Comparison of ENCODE assay signal across 1 cellular context in the genomic region with DNA sequence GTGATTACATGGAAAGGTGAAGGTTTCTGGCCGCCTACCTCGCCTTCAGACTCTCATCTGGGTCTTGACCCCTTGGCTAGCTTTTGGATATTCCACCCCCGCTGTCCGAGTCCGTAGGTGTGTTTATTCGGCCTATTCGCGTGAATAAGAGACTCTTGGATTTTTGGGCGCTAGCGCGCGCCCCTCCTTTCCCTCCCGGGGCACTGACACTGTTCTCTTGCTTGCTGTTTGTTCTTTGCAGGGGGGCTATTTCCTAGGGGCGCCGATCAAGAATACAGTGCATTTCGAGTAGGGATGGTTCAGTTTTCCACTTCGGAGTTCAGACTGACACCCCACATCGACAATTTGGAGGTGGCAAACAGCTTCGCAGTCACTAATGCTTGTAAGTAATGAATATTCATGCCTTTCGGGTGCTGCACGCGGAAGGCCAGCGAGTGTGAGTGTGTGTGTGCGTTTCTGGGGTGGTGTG.
TF ChIP-seq lines count a peak whose summit lies in the region.

No MANE protein-coding gene starts in this region.

TF ChIP-seq in GM23338, 12 proteins besides CTCF, POLR2A, EP300 and RAD21 (continued from another document):
- TF ChIP-seq JUNB (IDR thresholded peaks at IDR 0.05; ENCODE audit: unreplicated experiment) (no peak), REST (IDR thresholded peaks at IDR 0.05; ENCODE audit: unreplicated experiment) (peak; percentile 4), ZNF114 (CRISPR knock-in tag; IDR thresholded peaks at IDR 0.05) (no peak), STAT1 (IDR thresholded peaks at IDR 0.05; ENCODE audit: unreplicated experiment) (no peak)
- TF ChIP-seq, protein P1, sequence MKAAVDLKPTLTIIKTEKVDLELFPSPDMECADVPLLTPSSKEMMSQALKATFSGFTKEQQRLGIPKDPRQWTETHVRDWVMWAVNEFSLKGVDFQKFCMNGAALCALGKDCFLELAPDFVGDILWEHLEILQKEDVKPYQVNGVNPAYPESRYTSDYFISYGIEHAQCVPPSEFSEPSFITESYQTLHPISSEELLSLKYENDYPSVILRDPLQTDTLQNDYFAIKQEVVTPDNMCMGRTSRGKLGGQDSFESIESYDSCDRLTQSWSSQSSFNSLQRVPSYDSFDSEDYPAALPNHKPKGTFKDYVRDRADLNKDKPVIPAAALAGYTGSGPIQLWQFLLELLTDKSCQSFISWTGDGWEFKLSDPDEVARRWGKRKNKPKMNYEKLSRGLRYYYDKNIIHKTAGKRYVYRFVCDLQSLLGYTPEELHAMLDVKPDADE (IDR thresholded peaks at IDR 0.05) = no peak
